In genomic region chr1:4261327-4261726, GRCh38 we compare ENCODE assay signal across 33 cellular contexts.
DNase-seq lines count a peak whose midpoint lies in the region; ATAC-seq, FAIRE-seq and TF ChIP-seq lines count a peak whose summit lies in the region.
"Had no signal": no experiment of that assay in that cellular context is flagged by ENCODE, and none has a peak within 500 bp of the region (broad histone marks: within the 10 kb centered on the region; RNA-seq: fewer than 3 reads in every experiment).

No MANE protein-coding gene starts in this region.

- peaks cover 68% of the 10 kb centered on the region for H3K9me3 Mint-ChIP-seq in endodermal cell

- TF ChIP-seq CTCF in HepG2 (CRISPR knock-in tag; IDR thresholded peaks at IDR 0.05) (no peak), right lobe of liver (IDR thresholded peaks at IDR 0.05) (no peak), endodermal cell (conservative IDR thresholded peaks at IDR 0.05) (no peak)

- DNase-seq in HepG2 (ENCODE audit: low spot score) (no peak), right lobe of liver (no peak), endodermal cell (no peak), LoVo (ENCODE audit: low spot score) (no peak)
- DNase-seq: 8988T; ACHN; AML-193; BE2C; C1 segment of cervical spinal cord; Caco-2; Calu3; CD4-positive, alpha-beta memory T cell; CD4-positive, alpha-beta T cell; CD4-positive, CD25-positive, alpha-beta regulatory T cell; CD8-positive, alpha-beta memory T cell; CD8-positive, alpha-beta T cell; COR-L47; DMS 273 treated with DMSO at 0.1 percent for 48 hours; DMS153; DMS53; DMS79; DMS79 treated with DMSO at 0.1 percent for 48 hours; DND-41; EL had no signal

- BruUV-seq in HepG2 (replicated peaks; lab: Mats Ljungman, UMichigan), result no TSS peak

- FAIRE-seq in HepG2 (lab: Jason Lieb, UNC), result no peak
- FAIRE-seq: A204.1, A549, D721Med had no signal

- TF ChIP-seq POLR2A in HepG2 (IDR thresholded peaks at IDR 0.05; ENCODE audit: insufficient read depth in 1 of 2, low read depth in 2 of 2, low read length in 2 of 2) (no peak), right lobe of liver (IDR thresholded peaks at IDR 0.05) (no peak)

- CTCF ChIA-PET in HepG2 (lab: Yijun Ruan, JAX; ENCODE audit: low intra/inter-chr PET ratio, low total read pairs), result no interaction called here

- H3K27ac ChIP-seq in HepG2 (ENCODE audit: extremely low read length, insufficient read depth, low read length), result no peak overlapping the region
- no peak overlapping the region for H3K27ac ChIP-seq in right lobe of liver
- H3K27ac ChIP-seq in endodermal cell (ENCODE audit: low read depth, low read length), result no peak overlapping the region
- H3K27ac ChIP-seq: 22Rv1; A549; BLaER1; BLaER1 treated with 17β-estradiol and CSF1 and Interleukin-3, amounts not matched to agents 10 nM and 100 nM; C4-2B had no signal

- no peaks in the 10 kb centered on the region for H3K4me1 Mint-ChIP-seq in endodermal cell
- H3K4me1 Mint-ChIP-seq: B cell; CD14-positive monocyte; CD4-positive, alpha-beta memory T cell; CD4-positive, CD25-positive, alpha-beta regulatory T cell had no signal

- POLR2A ChIA-PET in HepG2 (lab: Yijun Ruan, JAX), result no interaction called here

- no peak overlapping the region for H3K27ac Mint-ChIP-seq in endodermal cell
- H3K27ac Mint-ChIP-seq: B cell; CD14-positive monocyte; CD4-positive, alpha-beta memory T cell; CD4-positive, alpha-beta T cell; CD4-positive, CD25-positive, alpha-beta regulatory T cell; CD8-positive, alpha-beta memory T cell; CD8-positive, alpha-beta T cell had no signal

- ATAC-seq in HepG2 (no peak), right lobe of liver (no peak)
- ATAC-seq: A549; CD8-positive, alpha-beta T cell had no signal

- H3K9me3 ChIP-seq in HepG2 (ENCODE audit: low read length), result peaks cover 59% of the 10 kb centered on the region
- no peaks in the 10 kb centered on the region for H3K9me3 ChIP-seq in right lobe of liver
- peaks cover 73% of the 10 kb centered on the region for H3K9me3 ChIP-seq in endodermal cell (ENCODE audit: control insufficient read depth, low read length)
- H3K9me3 ChIP-seq: A549, BE2C had no signal

- in situ Hi-C loops in HepG2 (cut with HindIII; ENCODE audit: extremely low pct_ligation_motif_present, low pct_unique_long_range_greater_than_20kb), result no loop called here

- no peak for TF ChIP-seq RAD21 in HepG2 (CRISPR knock-in tag; IDR thresholded peaks at IDR 0.05)

- H3K4me1 ChIP-seq in HepG2 (ENCODE audit: insufficient read depth, low read length) (peaks cover 24% of the 10 kb centered on the region), right lobe of liver (no peaks in the 10 kb centered on the region), endodermal cell (ENCODE audit: control insufficient read depth, insufficient read depth, low read length) (no peaks in the 10 kb centered on the region)
- H3K4me1 ChIP-seq: A549, BE2C, Caco-2 had no signal

- H3K27me3 Mint-ChIP-seq in endodermal cell (ENCODE audit: insufficient read depth), result peaks cover 8% of the 10 kb centered on the region
- H3K27me3 Mint-ChIP-seq: CD4-positive, CD25-positive, alpha-beta regulatory T cell had no signal

- 68% methylated on average over 2 of the region's 2 CpGs for WGBS in HepG2 (ENCODE audit: low lambda C conversion rate)
- WGBS in right lobe of liver (ENCODE audit: insufficient coverage, low coverage, low lambda C conversion rate, missing lambda C conversion rate), result 53% methylated on average over 2 of the region's 2 CpGs
- WGBS in endodermal cell (ENCODE audit: insufficient coverage in 1 of 2, insufficient read length in 1 of 2), 2 experiments, result 90 to 93% methylated on average over 2 of the region's 2 CpGs

- intact Hi-C loops in HepG2 (cut with micrococcal nuclease; ENCODE audit: unreplicated experiment), result no loop called here
- intact Hi-C loops in right lobe of liver (cut with DNase I), result no loop called here

- no peak overlapping the region for H2AFZ ChIP-seq in HepG2 (ENCODE audit: low read length)

- H3K27me3 ChIP-seq in HepG2 (ENCODE audit: control insufficient read depth in 1 of 2, insufficient read depth in 2 of 2, low read length in 2 of 2), result no peaks in the 10 kb centered on the region
- H3K27me3 ChIP-seq in right lobe of liver, result no peaks in the 10 kb centered on the region
- H3K27me3 ChIP-seq in endodermal cell (ENCODE audit: control insufficient read depth, insufficient read depth, low read length, poor library complexity, severe bottlenecking), result no peaks in the 10 kb centered on the region
- H3K27me3 ChIP-seq: BE2C; BLaER1; BLaER1 treated with 17β-estradiol and CSF1 and Interleukin-3, amounts not matched to agents 10 nM and 100 nM had no signal

- no peak overlapping the region for H3K9ac ChIP-seq in HepG2 (ENCODE audit: insufficient read depth, low read depth, low read length)
- H3K9ac ChIP-seq in endodermal cell (ENCODE audit: extremely low read depth, low read length, poor library complexity, severe bottlenecking), result no peak overlapping the region
- H3K9ac ChIP-seq: BLaER1; BLaER1 treated with 17β-estradiol and CSF1 and Interleukin-3, amounts not matched to agents 10 nM and 100 nM had no signal

- no peak overlapping the region for H3K4me3 ChIP-seq in HepG2 (replicated peaks in 1 of 3; ENCODE audit: insufficient read depth in 1 of 3, low read depth in 2 of 3, low read length in 3 of 3)
- no peak overlapping the region for H3K4me3 ChIP-seq in right lobe of liver
- H3K4me3 ChIP-seq in endodermal cell (ENCODE audit: low read length), result peak overlapping the region; percentile 67
- H3K4me3 ChIP-seq: A549; BLaER1; BLaER1 treated with 17β-estradiol and CSF1 and Interleukin-3, amounts not matched to agents 10 nM and 100 nM had no signal

- H3K4me2 ChIP-seq in HepG2 (ENCODE audit: low read depth, low read length), result no peak overlapping the region
- H3K4me2 ChIP-seq: A549; BLaER1; BLaER1 treated with 17β-estradiol and CSF1 and Interleukin-3, amounts not matched to agents 10 nM and 100 nM had no signal

- TF ChIP-seq EP300 in HepG2 (IDR thresholded peaks at IDR 0.05; ENCODE audit: low read depth in 2 of 2, low read length in 2 of 2) (no peak), HepG2 (CRISPR knock-in tag; IDR thresholded peaks at IDR 0.05; ENCODE audit: borderline replicate concordance) (no peak)

- H4K20me1 ChIP-seq in HepG2 (ENCODE audit: insufficient read depth, low read length), result no peaks in the 10 kb centered on the region
- H4K20me1 ChIP-seq: BLaER1; BLaER1 treated with 17β-estradiol and CSF1 and Interleukin-3, amounts not matched to agents 10 nM and 100 nM had no signal

- H3K36me3 Mint-ChIP-seq in endodermal cell (ENCODE audit: low read depth), result peaks cover 2% of the 10 kb centered on the region
- H3K36me3 Mint-ChIP-seq: CD14-positive monocyte; CD8-positive, alpha-beta T cell had no signal

- no peak overlapping the region for H3K4me3 Mint-ChIP-seq in endodermal cell
- H3K4me3 Mint-ChIP-seq: B cell; CD14-positive monocyte; CD4-positive, alpha-beta memory T cell; CD4-positive, alpha-beta T cell; CD4-positive, CD25-positive, alpha-beta regulatory T cell; CD8-positive, alpha-beta memory T cell; CD8-positive, alpha-beta T cell had no signal

- H3K36me3 ChIP-seq in HepG2 (replicated peaks in 1 of 2; ENCODE audit: control insufficient read depth in 1 of 2, insufficient read depth in 2 of 2, low read length in 2 of 2) (no peaks in the 10 kb centered on the region), right lobe of liver (no peaks in the 10 kb centered on the region), endodermal cell (ENCODE audit: control insufficient read depth, insufficient read depth, low read length) (no peaks in the 10 kb centered on the region)
- H3K36me3 ChIP-seq: BE2C; BLaER1; BLaER1 treated with 17β-estradiol and CSF1 and Interleukin-3, amounts not matched to agents 10 nM and 100 nM had no signal

- no peaks in the 10 kb centered on the region for H3K79me2 ChIP-seq in HepG2 (ENCODE audit: insufficient read depth, low read length)

TF ChIP-seq in HepG2, 621 proteins besides CTCF, POLR2A, EP300 and RAD21:
- TF ChIP-seq ZNF124 (CRISPR knock-in tag; IDR thresholded peaks at IDR 0.05), result peak; percentile 99
- TF ChIP-seq GMEB2 (CRISPR knock-in tag; IDR thresholded peaks at IDR 0.05; ENCODE audit: low read depth), result no peak
